12 cellular contexts compared by ENCODE assay signal in the genomic region with DNA sequence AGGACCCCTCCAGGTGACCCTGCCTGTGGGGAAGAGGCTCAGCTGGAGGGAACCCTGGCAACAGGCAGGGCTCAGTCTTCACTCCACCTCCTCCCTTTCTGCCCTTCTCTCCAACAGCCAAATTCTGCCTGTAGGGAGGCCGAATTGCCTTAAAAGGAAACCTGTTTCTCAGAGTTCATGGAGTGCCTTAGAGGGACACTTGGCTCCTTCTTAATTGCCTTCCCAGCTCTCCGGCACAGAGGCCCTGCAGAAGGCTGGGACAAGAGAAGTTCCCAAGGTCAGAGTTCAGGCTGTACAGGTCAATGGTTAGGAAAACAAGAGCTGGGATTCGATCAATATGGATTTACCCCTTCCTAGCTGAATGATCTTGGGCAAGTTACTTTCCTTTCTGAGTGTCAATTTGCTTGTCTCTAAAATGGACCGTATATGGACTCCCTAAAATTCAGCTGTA. TPM values are rescaled to one million over a fixed set of nuclear protein-coding genes. Genes with fewer than 3 reads are reported as not detected.
DNase-seq lines count a peak whose midpoint lies in the region; ATAC-seq and TF ChIP-seq lines count a peak whose summit lies in the region.
"Had no signal": no experiment of that assay in that cellular context is flagged by ENCODE, and none has a peak within 500 bp of the region (broad histone marks: within the 10 kb centered on the region; RNA-seq: fewer than 3 reads in every experiment).

No MANE protein-coding gene starts in this region.

- no peaks in the 10 kb centered on the region for H3K27me3 ChIP-seq in muscle layer of duodenum (ENCODE audit: low read depth, low read length)

- H3K36me3 Mint-ChIP-seq in WTC11: no peaks in the 10 kb centered on the region
- no peaks in the 10 kb centered on the region for H3K36me3 Mint-ChIP-seq in type B pancreatic cell
- H3K36me3 Mint-ChIP-seq: activated naive CD8-positive, alpha-beta T cell had no signal

- H3K27ac ChIP-seq in muscle layer of duodenum (ENCODE audit: low read length): peak overlapping the region; percentile 87

- DNase-seq in WTC11 (ENCODE audit: low spot score) (no peak), fibroblast of peridontal ligament (ENCODE audit: extremely low read depth) (peak; percentile 71), type B pancreatic cell (ENCODE audit: extremely low spot score, unreplicated experiment) (no peak), ureter (ENCODE audit: low spot score) (no peak), GM20000 (ENCODE audit: low spot score) (no peak)
- no peak for DNase-seq in NK-92 treated with Interleukin-12 subunit alpha and Interleukin-12 subunit beta, amount 100 ng/mL, for 24 hours (lab: John Stamatoyannopoulos, UW)
- DNase-seq: GDM1 had no signal

- no peaks in the 10 kb centered on the region for H3K9me3 Mint-ChIP-seq in WTC11
- H3K9me3 Mint-ChIP-seq in type B pancreatic cell: no peaks in the 10 kb centered on the region
- H3K9me3 Mint-ChIP-seq: stimulated activated effector memory CD8-positive, alpha-beta T cell treated with anti-CD3 and anti-CD28 coated beads, Interleukin-12 subunit alpha, Interleukin-12 subunit beta, amount 100 ng/mL, for 72 hours had no signal

- POLR2A ChIA-PET in WTC11 (lab: Charles Lee): interaction anchor here (3.6 kb wide), 1 partner anchor 19 kb away, joined by 21 read pairs; no protein-coding TSS in a partner anchor

- no peak overlapping the region for H3K4me3 Mint-ChIP-seq in WTC11
- H3K4me3 Mint-ChIP-seq in type B pancreatic cell: peak overlapping the region; percentile 60
- H3K4me3 Mint-ChIP-seq: activated naive CD8-positive, alpha-beta T cell; stimulated activated effector memory CD8-positive, alpha-beta T cell treated with anti-CD3 and anti-CD28 coated beads, Interleukin-12 subunit alpha, Interleukin-12 subunit beta, amount 100 ng/mL, for 72 hours had no signal

- H3K36me3 ChIP-seq in muscle layer of duodenum (ENCODE audit: control insufficient read depth in 1 of 2, insufficient read depth in 2 of 2, low read length in 2 of 2): peaks cover 14 to 19% of the 10 kb centered on the region in 2 donors

- H3K27ac Mint-ChIP-seq in WTC11 (peak overlapping the region; percentile 77), type B pancreatic cell (peak overlapping the region; percentile 91)
- H3K27ac Mint-ChIP-seq: activated naive CD8-positive, alpha-beta T cell; stimulated activated effector memory CD8-positive, alpha-beta T cell treated with anti-CD3 and anti-CD28 coated beads, Interleukin-12 subunit alpha, Interleukin-12 subunit beta, amount 100 ng/mL, for 72 hours had no signal

- CTCF ChIA-PET in WTC11 (lab: Charles Lee): interaction anchor here (0.8 to 11.6 kb wide), 7 partner anchors 12 to 294 kb away, joined by 3 to 276 read pairs (median 6); no protein-coding TSS in a partner anchor

- H3K27me3 Mint-ChIP-seq in WTC11 (ENCODE audit: low read depth) (peaks cover 2% of the 10 kb centered on the region), type B pancreatic cell (no peaks in the 10 kb centered on the region)
- H3K27me3 Mint-ChIP-seq: activated naive CD8-positive, alpha-beta T cell had no signal

- H3K4me1 Mint-ChIP-seq in WTC11: peaks cover 49% of the 10 kb centered on the region
- peaks cover 59% of the 10 kb centered on the region for H3K4me1 Mint-ChIP-seq in type B pancreatic cell (ENCODE audit: unreplicated experiment)

- TF ChIP-seq CTCF in WTC11 (IDR thresholded peaks at IDR 0.05): no peak
- TF ChIP-seq CTCF in type B pancreatic cell (conservative IDR thresholded peaks at IDR 0.05): no peak
- TF ChIP-seq CTCF in GM20000 (IDR thresholded peaks at IDR 0.05; ENCODE audit: extremely low read depth, missing control alignments): no peak

- no peaks in the 10 kb centered on the region for H3K9me3 ChIP-seq in muscle layer of duodenum (ENCODE audit: control insufficient read depth in 1 of 2, low read length in 2 of 2)

- peak overlapping the region; percentile 1 to 51 for H3K4me3 ChIP-seq in muscle layer of duodenum (ENCODE audit: low read depth in 1 of 2, low read length in 2 of 2)

- ATAC-seq in WTC11: peak; percentile 16
- ATAC-seq in HG03159 (IDR thresholded peaks at IDR 0.05; ENCODE audit: unreplicated experiment): no peak
- ATAC-seq: activated CD4-positive, CD25-positive, alpha-beta regulatory T cell treated with anti-CD3 and anti-CD28 coated beads, Interleukin-2, amount 50 U/mL, for 24 hours; stimulated activated effector memory CD8-positive, alpha-beta T cell treated with anti-CD3 and anti-CD28 coated beads, Interleukin-12 subunit alpha, Interleukin-12 subunit beta, amount 100 ng/mL, for 72 hours had no signal

- H3K4me1 ChIP-seq in muscle layer of duodenum (ENCODE audit: control insufficient read depth in 1 of 2, insufficient read depth in 2 of 2, low read length in 2 of 2): peaks cover 39 to 70% of the 10 kb centered on the region in 2 donors

TF ChIP-seq in WTC11, 78 proteins besides CTCF, POLR2A, EP300 and RAD21:
- TF ChIP-seq ETV6 (CRISPR knock-in tag; IDR thresholded peaks at IDR 0.05) (no peak), MYBL2 (CRISPR knock-in tag; IDR thresholded peaks at IDR 0.05) (no peak), TEAD4 (CRISPR knock-in tag; IDR thresholded peaks at IDR 0.05) (no peak), EMX1 (CRISPR knock-in tag; IDR thresholded peaks at IDR 0.05) (no peak), NFE2L1 (CRISPR knock-in tag; IDR thresholded peaks at IDR 0.05) (no peak), NR3C1 (CRISPR knock-in tag; conservative IDR thresholded peaks at IDR 0.05; ENCODE audit: low read depth) (no peak), NR1H2 (CRISPR knock-in tag; IDR thresholded peaks at IDR 0.05) (no peak), RORB (CRISPR knock-in tag; IDR thresholded peaks at IDR 0.05) (no peak)
- TF ChIP-seq, protein P1, sequence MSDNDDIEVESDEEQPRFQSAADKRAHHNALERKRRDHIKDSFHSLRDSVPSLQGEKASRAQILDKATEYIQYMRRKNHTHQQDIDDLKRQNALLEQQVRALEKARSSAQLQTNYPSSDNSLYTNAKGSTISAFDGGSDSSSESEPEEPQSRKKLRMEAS (CRISPR knock-in tag; IDR thresholded peaks at IDR 0.05): no peak
- TF ChIP-seq, protein P2, sequence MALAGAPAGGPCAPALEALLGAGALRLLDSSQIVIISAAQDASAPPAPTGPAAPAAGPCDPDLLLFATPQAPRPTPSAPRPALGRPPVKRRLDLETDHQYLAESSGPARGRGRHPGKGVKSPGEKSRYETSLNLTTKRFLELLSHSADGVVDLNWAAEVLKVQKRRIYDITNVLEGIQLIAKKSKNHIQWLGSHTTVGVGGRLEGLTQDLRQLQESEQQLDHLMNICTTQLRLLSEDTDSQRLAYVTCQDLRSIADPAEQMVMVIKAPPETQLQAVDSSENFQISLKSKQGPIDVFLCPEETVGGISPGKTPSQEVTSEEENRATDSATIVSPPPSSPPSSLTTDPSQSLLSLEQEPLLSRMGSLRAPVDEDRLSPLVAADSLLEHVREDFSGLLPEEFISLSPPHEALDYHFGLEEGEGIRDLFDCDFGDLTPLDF (CRISPR knock-in tag; IDR thresholded peaks at IDR 0.05): no peak

RNA-seq across cellular contexts. Expression of a gene that starts 6.2 kb away (rescaled TPM):
- total RNA-seq in WTC11 (2021): 10.7 to 15.4 TPM (median 14.3 TPM) in 3 replicates
- total RNA-seq in type B pancreatic cell (ENCODE audit: low replicate concordance): 7.3 and 139 TPM in 2 replicates
- 545 TPM for total RNA-seq in ureter

RNA-seq across cellular contexts. Expression of a gene that starts 31.7 kb away (rescaled TPM):
- total RNA-seq in WTC11 (2021) (53.9 to 95.1 TPM (median 59.7 TPM) in 3 replicates), type B pancreatic cell (ENCODE audit: low replicate concordance) (59.3 and 132 TPM in 2 replicates), ureter (75.4 TPM)

RNA-seq across cellular contexts. Expression of a gene that starts 38.2 kb away (rescaled TPM):
- total RNA-seq in WTC11 (2021) (41.0 to 51.0 TPM (median 46.2 TPM) in 3 replicates), type B pancreatic cell (ENCODE audit: low replicate concordance) (38.1 and 44.9 TPM in 2 replicates), ureter (49.3 TPM)
